3 cellular contexts compared by ENCODE assay signal in the genomic region with DNA sequence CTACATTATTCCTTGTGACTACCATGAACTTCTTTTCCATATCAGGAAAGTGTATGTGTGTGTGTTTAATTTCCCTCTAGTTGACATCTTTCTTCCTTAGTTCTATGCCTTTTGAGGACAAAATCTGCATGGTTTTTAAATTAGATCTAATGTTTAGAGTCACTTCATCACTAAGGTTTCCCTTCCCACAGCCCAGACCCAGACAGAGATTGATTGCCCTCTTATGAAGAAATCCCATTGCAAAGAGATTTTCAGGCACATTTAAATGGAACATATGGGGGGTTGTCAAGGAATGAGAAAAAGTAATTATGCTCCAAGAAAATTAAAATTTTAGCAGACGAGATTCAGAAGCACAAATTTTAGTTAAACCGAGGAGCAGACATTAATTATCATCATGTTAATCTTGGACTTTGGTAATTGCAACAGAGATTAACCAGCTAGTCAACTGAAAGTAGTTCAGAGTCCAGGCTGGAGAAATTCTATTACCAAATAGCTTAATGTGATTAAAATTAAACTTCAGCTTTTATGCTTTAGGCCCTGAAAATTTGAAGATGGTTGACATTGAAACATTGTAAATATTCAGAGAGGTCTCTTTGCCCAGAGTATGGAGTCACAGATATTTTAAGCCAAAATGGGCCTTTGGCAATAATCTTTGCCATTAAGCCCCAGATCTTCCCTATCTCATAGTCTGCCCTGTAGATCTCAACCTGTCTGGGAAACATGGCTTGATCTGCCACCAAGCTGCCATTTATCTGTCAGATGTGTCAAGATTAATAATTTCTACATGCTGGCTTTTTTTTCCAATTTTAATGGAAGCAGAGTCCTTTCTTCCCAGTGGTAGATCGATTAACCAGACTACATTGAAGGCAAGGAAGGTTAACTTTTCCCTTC.
TF ChIP-seq lines count a peak whose summit lies in the region.

No MANE protein-coding gene starts in this region.

TF ChIP-seq in liver, 16 proteins besides CTCF, POLR2A, EP300 and RAD21 (continued from another document):
- TF ChIP-seq, protein P1, sequence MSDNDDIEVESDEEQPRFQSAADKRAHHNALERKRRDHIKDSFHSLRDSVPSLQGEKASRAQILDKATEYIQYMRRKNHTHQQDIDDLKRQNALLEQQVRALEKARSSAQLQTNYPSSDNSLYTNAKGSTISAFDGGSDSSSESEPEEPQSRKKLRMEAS (IDR thresholded peaks at IDR 0.05): peak; percentile 27
- TF ChIP-seq, protein P2, sequence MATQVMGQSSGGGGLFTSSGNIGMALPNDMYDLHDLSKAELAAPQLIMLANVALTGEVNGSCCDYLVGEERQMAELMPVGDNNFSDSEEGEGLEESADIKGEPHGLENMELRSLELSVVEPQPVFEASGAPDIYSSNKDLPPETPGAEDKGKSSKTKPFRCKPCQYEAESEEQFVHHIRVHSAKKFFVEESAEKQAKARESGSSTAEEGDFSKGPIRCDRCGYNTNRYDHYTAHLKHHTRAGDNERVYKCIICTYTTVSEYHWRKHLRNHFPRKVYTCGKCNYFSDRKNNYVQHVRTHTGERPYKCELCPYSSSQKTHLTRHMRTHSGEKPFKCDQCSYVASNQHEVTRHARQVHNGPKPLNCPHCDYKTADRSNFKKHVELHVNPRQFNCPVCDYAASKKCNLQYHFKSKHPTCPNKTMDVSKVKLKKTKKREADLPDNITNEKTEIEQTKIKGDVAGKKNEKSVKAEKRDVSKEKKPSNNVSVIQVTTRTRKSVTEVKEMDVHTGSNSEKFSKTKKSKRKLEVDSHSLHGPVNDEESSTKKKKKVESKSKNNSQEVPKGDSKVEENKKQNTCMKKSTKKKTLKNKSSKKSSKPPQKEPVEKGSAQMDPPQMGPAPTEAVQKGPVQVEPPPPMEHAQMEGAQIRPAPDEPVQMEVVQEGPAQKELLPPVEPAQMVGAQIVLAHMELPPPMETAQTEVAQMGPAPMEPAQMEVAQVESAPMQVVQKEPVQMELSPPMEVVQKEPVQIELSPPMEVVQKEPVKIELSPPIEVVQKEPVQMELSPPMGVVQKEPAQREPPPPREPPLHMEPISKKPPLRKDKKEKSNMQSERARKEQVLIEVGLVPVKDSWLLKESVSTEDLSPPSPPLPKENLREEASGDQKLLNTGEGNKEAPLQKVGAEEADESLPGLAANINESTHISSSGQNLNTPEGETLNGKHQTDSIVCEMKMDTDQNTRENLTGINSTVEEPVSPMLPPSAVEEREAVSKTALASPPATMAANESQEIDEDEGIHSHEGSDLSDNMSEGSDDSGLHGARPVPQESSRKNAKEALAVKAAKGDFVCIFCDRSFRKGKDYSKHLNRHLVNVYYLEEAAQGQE (IDR thresholded peaks at IDR 0.05): no peak
- peak; percentile 94 to 97 for TF ChIP-seq HNF4A (conservative IDR thresholded peaks at IDR 0.05)
- TF ChIP-seq SP1 (IDR thresholded peaks at IDR 0.05): peak; percentile 60
- TF ChIP-seq JUND (IDR thresholded peaks at IDR 0.05): peak in 1 of 2 donors; percentile 50
- TF ChIP-seq YY1 (IDR thresholded peaks at IDR 0.05): peak; percentile 72
- no peak for TF ChIP-seq NR2F2 (IDR thresholded peaks at IDR 0.05)
- TF ChIP-seq FOXA2 (IDR thresholded peaks at IDR 0.05): peak; percentile 6
- TF ChIP-seq, protein P3, sequence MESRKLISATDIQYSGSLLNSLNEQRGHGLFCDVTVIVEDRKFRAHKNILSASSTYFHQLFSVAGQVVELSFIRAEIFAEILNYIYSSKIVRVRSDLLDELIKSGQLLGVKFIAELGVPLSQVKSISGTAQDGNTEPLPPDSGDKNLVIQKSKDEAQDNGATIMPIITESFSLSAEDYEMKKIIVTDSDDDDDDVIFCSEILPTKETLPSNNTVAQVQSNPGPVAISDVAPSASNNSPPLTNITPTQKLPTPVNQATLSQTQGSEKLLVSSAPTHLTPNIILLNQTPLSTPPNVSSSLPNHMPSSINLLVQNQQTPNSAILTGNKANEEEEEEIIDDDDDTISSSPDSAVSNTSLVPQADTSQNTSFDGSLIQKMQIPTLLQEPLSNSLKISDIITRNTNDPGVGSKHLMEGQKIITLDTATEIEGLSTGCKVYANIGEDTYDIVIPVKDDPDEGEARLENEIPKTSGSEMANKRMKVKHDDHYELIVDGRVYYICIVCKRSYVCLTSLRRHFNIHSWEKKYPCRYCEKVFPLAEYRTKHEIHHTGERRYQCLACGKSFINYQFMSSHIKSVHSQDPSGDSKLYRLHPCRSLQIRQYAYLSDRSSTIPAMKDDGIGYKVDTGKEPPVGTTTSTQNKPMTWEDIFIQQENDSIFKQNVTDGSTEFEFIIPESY (IDR thresholded peaks at IDR 0.05): peak; percentile 33
- peak; percentile 59 for TF ChIP-seq HNF4G (IDR thresholded peaks at IDR 0.05)
- TF ChIP-seq RXRA (IDR thresholded peaks at IDR 0.05): peak; percentile 17 to 49
- no peak for TF ChIP-seq EGR1 (IDR thresholded peaks at IDR 0.05; ENCODE audit: low read depth in 2 of 2)

TF ChIP-seq in HepG2, 621 proteins besides CTCF, POLR2A, EP300 and RAD21 (continued from another document and continues in another):
- TF ChIP-seq, protein P4, sequence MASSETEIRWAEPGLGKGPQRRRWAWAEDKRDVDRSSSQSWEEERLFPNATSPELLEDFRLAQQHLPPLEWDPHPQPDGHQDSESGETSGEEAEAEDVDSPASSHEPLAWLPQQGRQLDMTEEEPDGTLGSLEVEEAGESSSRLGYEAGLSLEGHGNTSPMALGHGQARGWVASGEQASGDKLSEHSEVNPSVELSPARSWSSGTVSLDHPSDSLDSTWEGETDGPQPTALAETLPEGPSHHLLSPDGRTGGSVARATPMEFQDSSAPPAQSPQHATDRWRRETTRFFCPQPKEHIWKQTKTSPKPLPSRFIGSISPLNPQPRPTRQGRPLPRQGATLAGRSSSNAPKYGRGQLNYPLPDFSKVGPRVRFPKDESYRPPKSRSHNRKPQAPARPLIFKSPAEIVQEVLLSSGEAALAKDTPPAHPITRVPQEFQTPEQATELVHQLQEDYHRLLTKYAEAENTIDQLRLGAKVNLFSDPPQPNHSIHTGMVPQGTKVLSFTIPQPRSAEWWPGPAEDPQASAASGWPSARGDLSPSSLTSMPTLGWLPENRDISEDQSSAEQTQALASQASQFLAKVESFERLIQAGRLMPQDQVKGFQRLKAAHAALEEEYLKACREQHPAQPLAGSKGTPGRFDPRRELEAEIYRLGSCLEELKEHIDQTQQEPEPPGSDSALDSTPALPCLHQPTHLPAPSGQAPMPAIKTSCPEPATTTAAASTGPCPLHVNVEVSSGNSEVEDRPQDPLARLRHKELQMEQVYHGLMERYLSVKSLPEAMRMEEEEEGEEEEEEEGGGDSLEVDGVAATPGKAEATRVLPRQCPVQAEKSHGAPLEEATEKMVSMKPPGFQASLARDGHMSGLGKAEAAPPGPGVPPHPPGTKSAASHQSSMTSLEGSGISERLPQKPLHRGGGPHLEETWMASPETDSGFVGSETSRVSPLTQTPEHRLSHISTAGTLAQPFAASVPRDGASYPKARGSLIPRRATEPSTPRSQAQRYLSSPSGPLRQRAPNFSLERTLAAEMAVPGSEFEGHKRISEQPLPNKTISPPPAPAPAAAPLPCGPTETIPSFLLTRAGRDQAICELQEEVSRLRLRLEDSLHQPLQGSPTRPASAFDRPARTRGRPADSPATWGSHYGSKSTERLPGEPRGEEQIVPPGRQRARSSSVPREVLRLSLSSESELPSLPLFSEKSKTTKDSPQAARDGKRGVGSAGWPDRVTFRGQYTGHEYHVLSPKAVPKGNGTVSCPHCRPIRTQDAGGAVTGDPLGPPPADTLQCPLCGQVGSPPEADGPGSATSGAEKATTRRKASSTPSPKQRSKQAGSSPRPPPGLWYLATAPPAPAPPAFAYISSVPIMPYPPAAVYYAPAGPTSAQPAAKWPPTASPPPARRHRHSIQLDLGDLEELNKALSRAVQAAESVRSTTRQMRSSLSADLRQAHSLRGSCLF (CRISPR knock-in tag; IDR thresholded peaks at IDR 0.05; ENCODE audit: borderline replicate concordance): no peak
- no peak for TF ChIP-seq JUNB (CRISPR knock-in tag; IDR thresholded peaks at IDR 0.05; ENCODE audit: borderline replicate concordance)
- no peak for TF ChIP-seq SRF (IDR thresholded peaks at IDR 0.05; ENCODE audit: low read depth, low read length)
- no peak for TF ChIP-seq SAFB2 (CRISPR knock-in tag; IDR thresholded peaks at IDR 0.05; ENCODE audit: borderline replicate concordance, low read depth)
- no peak for TF ChIP-seq CAMTA2 (CRISPR knock-in tag; IDR thresholded peaks at IDR 0.05; ENCODE audit: borderline replicate concordance)
- TF ChIP-seq, protein P5, sequence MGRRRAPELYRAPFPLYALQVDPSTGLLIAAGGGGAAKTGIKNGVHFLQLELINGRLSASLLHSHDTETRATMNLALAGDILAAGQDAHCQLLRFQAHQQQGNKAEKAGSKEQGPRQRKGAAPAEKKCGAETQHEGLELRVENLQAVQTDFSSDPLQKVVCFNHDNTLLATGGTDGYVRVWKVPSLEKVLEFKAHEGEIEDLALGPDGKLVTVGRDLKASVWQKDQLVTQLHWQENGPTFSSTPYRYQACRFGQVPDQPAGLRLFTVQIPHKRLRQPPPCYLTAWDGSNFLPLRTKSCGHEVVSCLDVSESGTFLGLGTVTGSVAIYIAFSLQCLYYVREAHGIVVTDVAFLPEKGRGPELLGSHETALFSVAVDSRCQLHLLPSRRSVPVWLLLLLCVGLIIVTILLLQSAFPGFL (CRISPR knock-in tag; IDR thresholded peaks at IDR 0.05): no peak
- TF ChIP-seq, protein P6, sequence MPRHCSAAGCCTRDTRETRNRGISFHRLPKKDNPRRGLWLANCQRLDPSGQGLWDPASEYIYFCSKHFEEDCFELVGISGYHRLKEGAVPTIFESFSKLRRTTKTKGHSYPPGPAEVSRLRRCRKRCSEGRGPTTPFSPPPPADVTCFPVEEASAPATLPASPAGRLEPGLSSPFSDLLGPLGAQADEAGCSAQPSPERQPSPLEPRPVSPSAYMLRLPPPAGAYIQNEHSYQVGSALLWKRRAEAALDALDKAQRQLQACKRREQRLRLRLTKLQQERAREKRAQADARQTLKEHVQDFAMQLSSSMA (CRISPR knock-in tag; IDR thresholded peaks at IDR 0.05): no peak
- TF ChIP-seq KLF9 (CRISPR knock-in tag; IDR thresholded peaks at IDR 0.05; ENCODE audit: low read depth): no peak
- no peak for TF ChIP-seq IRX3 (CRISPR knock-in tag; IDR thresholded peaks at IDR 0.05; ENCODE audit: borderline replicate concordance, low read depth)
- no peak for TF ChIP-seq HMG20B (CRISPR knock-in tag; conservative IDR thresholded peaks at IDR 0.05)

TF ChIP-seq in neural cell, 6 proteins besides CTCF, POLR2A, EP300 and RAD21 (continued from another document):
- TF ChIP-seq, protein P2 (IDR thresholded peaks at IDR 0.05; ENCODE audit: borderline replicate concordance): no peak
